In the genomic region with DNA sequence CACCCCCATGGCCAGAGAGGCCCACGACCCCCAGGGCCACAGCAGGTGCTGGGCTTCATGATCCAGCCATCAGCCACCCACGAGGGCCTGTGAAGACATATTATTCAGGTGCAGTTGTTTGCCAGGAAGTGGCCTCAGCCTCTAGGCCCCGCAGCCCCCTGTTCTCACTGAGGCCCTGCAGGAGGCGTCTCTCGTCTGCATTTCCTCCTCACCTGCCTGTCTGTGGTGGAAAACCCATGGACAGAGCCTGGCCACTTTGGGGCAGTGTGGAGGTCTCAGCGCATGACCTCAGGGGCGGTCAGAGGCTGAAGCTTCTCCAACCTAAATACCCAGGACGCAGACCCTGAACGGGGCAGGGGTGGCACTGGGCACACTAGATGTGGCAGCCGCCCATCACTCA, we compare ENCODE assay signal across 1 cellular context.
TF ChIP-seq lines count a peak whose summit lies in the region.

No MANE protein-coding gene starts in this region.

TF ChIP-seq in HepG2, 621 proteins besides CTCF, POLR2A, EP300 and RAD21 (continues in another document):
- TF ChIP-seq ZKSCAN1 (IDR thresholded peaks at IDR 0.05; ENCODE audit: low read length), result no peak
- TF ChIP-seq SALL1 (CRISPR knock-in tag; IDR thresholded peaks at IDR 0.05), result peak; percentile 34; the same call in 1 of the 2 replicates
- peak; percentile 39 for TF ChIP-seq SMC3 (IDR thresholded peaks at IDR 0.05; ENCODE audit: low read length)
- TF ChIP-seq CENPT (CRISPR knock-in tag; IDR thresholded peaks at IDR 0.05; ENCODE audit: low read depth), result no peak
- TF ChIP-seq, protein P1, sequence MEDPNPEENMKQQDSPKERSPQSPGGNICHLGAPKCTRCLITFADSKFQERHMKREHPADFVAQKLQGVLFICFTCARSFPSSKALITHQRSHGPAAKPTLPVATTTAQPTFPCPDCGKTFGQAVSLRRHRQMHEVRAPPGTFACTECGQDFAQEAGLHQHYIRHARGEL (CRISPR knock-in tag; IDR thresholded peaks at IDR 0.05), result no peak
- TF ChIP-seq, protein P2, sequence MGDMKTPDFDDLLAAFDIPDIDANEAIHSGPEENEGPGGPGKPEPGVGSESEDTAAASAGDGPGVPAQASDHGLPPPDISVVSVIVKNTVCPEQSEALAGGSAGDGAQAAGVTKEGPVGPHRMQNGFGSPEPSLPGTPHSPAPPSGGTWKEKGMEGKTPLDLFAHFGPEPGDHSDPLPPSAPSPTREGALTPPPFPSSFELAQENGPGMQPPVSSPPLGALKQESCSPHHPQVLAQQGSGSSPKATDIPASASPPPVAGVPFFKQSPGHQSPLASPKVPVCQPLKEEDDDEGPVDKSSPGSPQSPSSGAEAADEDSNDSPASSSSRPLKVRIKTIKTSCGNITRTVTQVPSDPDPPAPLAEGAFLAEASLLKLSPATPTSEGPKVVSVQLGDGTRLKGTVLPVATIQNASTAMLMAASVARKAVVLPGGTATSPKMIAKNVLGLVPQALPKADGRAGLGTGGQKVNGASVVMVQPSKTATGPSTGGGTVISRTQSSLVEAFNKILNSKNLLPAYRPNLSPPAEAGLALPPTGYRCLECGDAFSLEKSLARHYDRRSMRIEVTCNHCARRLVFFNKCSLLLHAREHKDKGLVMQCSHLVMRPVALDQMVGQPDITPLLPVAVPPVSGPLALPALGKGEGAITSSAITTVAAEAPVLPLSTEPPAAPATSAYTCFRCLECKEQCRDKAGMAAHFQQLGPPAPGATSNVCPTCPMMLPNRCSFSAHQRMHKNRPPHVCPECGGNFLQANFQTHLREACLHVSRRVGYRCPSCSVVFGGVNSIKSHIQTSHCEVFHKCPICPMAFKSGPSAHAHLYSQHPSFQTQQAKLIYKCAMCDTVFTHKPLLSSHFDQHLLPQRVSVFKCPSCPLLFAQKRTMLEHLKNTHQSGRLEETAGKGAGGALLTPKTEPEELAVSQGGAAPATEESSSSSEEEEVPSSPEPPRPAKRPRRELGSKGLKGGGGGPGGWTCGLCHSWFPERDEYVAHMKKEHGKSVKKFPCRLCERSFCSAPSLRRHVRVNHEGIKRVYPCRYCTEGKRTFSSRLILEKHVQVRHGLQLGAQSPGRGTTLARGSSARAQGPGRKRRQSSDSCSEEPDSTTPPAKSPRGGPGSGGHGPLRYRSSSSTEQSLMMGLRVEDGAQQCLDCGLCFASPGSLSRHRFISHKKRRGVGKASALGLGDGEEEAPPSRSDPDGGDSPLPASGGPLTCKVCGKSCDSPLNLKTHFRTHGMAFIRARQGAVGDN (CRISPR knock-in tag; IDR thresholded peaks at IDR 0.05), result peak; percentile 54
- TF ChIP-seq HDAC2 (CRISPR knock-in tag; IDR thresholded peaks at IDR 0.05), result no peak
- TF ChIP-seq MYC (CRISPR knock-in tag; IDR thresholded peaks at IDR 0.05; ENCODE audit: borderline replicate concordance), result peak; percentile 25; the same call in 1 of the 2 replicates
- TF ChIP-seq ZNF331 (CRISPR knock-in tag; IDR thresholded peaks at IDR 0.05), result 0 out of 2 replicates have a peak, but pooled peaks have one; percentile 37
- TF ChIP-seq ETV5 (CRISPR knock-in tag; IDR thresholded peaks at IDR 0.05; ENCODE audit: borderline replicate concordance), result peak; percentile 50; the same call in 1 of the 2 replicates
- TF ChIP-seq, protein P3, sequence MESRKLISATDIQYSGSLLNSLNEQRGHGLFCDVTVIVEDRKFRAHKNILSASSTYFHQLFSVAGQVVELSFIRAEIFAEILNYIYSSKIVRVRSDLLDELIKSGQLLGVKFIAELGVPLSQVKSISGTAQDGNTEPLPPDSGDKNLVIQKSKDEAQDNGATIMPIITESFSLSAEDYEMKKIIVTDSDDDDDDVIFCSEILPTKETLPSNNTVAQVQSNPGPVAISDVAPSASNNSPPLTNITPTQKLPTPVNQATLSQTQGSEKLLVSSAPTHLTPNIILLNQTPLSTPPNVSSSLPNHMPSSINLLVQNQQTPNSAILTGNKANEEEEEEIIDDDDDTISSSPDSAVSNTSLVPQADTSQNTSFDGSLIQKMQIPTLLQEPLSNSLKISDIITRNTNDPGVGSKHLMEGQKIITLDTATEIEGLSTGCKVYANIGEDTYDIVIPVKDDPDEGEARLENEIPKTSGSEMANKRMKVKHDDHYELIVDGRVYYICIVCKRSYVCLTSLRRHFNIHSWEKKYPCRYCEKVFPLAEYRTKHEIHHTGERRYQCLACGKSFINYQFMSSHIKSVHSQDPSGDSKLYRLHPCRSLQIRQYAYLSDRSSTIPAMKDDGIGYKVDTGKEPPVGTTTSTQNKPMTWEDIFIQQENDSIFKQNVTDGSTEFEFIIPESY (CRISPR knock-in tag; IDR thresholded peaks at IDR 0.05), result peak; percentile 60; the same call in 1 of the 2 replicates
- TF ChIP-seq LCORL (IDR thresholded peaks at IDR 0.05), result no peak
- peak; percentile 56; the same call in 1 of the 2 replicates for TF ChIP-seq LCORL (CRISPR knock-in tag; IDR thresholded peaks at IDR 0.05)
- TF ChIP-seq ZNF354B (CRISPR knock-in tag; IDR thresholded peaks at IDR 0.05), result no peak
- TF ChIP-seq SAP130 (CRISPR knock-in tag; IDR thresholded peaks at IDR 0.05; ENCODE audit: low read depth), result 0 out of 2 replicates have a peak, but pooled peaks have one; percentile 24
- TF ChIP-seq, protein P4, sequence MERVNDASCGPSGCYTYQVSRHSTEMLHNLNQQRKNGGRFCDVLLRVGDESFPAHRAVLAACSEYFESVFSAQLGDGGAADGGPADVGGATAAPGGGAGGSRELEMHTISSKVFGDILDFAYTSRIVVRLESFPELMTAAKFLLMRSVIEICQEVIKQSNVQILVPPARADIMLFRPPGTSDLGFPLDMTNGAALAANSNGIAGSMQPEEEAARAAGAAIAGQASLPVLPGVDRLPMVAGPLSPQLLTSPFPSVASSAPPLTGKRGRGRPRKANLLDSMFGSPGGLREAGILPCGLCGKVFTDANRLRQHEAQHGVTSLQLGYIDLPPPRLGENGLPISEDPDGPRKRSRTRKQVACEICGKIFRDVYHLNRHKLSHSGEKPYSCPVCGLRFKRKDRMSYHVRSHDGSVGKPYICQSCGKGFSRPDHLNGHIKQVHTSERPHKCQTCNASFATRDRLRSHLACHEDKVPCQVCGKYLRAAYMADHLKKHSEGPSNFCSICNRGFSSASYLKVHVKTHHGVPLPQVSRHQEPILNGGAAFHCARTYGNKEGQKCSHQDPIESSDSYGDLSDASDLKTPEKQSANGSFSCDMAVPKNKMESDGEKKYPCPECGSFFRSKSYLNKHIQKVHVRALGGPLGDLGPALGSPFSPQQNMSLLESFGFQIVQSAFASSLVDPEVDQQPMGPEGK (CRISPR knock-in tag; IDR thresholded peaks at IDR 0.05), result 0 out of 2 replicates have a peak, but pooled peaks have one; percentile 30
- TF ChIP-seq, protein P5, sequence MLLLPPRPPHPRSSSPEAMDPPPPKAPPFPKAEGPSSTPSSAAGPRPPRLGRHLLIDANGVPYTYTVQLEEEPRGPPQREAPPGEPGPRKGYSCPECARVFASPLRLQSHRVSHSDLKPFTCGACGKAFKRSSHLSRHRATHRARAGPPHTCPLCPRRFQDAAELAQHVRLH (CRISPR knock-in tag; IDR thresholded peaks at IDR 0.05; ENCODE audit: borderline replicate concordance, low read depth), result peak; percentile 23; the same call in 1 of the 2 replicates
- TF ChIP-seq ELF3 (CRISPR knock-in tag; IDR thresholded peaks at IDR 0.05), result peak; percentile 69
- TF ChIP-seq NR2F6 (IDR thresholded peaks at IDR 0.05), result no peak
- TF ChIP-seq NR2F6 (CRISPR knock-in tag; IDR thresholded peaks at IDR 0.05), result peak; percentile 51
- peak; percentile 34; the same call in 1 of the 2 replicates for TF ChIP-seq ZFY (CRISPR knock-in tag; IDR thresholded peaks at IDR 0.05)
- no peak for TF ChIP-seq KAT7 (CRISPR knock-in tag; IDR thresholded peaks at IDR 0.05; ENCODE audit: borderline replicate concordance)
- TF ChIP-seq, protein P6, sequence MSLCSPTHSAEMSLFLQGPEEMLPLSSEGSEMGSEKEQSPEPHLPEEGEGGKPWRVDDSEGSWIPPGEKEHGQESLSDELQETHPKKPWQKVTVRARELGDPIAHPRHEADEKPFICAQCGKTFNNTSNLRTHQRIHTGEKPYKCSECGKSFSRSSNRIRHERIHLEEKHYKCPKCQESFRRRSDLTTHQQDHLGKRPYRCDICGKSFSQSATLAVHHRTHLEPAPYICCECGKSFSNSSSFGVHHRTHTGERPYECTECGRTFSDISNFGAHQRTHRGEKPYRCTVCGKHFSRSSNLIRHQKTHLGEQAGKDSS (CRISPR knock-in tag; IDR thresholded peaks at IDR 0.05; ENCODE audit: borderline replicate concordance, low read depth), result 0 out of 2 replicates have a peak, but pooled peaks have one; percentile 25
- TF ChIP-seq, protein P7, sequence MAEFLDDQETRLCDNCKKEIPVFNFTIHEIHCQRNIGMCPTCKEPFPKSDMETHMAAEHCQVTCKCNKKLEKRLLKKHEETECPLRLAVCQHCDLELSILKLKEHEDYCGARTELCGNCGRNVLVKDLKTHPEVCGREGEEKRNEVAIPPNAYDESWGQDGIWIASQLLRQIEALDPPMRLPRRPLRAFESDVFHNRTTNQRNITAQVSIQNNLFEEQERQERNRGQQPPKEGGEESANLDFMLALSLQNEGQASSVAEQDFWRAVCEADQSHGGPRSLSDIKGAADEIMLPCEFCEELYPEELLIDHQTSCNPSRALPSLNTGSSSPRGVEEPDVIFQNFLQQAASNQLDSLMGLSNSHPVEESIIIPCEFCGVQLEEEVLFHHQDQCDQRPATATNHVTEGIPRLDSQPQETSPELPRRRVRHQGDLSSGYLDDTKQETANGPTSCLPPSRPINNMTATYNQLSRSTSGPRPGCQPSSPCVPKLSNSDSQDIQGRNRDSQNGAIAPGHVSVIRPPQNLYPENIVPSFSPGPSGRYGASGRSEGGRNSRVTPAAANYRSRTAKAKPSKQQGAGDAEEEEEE (CRISPR knock-in tag; IDR thresholded peaks at IDR 0.05; ENCODE audit: borderline replicate concordance), result no peak
- 0 out of 2 replicates have a peak, but pooled peaks have one; percentile 25 for TF ChIP-seq REPIN1 (CRISPR knock-in tag; IDR thresholded peaks at IDR 0.05; ENCODE audit: borderline replicate concordance, low read depth)
- TF ChIP-seq, protein P8, sequence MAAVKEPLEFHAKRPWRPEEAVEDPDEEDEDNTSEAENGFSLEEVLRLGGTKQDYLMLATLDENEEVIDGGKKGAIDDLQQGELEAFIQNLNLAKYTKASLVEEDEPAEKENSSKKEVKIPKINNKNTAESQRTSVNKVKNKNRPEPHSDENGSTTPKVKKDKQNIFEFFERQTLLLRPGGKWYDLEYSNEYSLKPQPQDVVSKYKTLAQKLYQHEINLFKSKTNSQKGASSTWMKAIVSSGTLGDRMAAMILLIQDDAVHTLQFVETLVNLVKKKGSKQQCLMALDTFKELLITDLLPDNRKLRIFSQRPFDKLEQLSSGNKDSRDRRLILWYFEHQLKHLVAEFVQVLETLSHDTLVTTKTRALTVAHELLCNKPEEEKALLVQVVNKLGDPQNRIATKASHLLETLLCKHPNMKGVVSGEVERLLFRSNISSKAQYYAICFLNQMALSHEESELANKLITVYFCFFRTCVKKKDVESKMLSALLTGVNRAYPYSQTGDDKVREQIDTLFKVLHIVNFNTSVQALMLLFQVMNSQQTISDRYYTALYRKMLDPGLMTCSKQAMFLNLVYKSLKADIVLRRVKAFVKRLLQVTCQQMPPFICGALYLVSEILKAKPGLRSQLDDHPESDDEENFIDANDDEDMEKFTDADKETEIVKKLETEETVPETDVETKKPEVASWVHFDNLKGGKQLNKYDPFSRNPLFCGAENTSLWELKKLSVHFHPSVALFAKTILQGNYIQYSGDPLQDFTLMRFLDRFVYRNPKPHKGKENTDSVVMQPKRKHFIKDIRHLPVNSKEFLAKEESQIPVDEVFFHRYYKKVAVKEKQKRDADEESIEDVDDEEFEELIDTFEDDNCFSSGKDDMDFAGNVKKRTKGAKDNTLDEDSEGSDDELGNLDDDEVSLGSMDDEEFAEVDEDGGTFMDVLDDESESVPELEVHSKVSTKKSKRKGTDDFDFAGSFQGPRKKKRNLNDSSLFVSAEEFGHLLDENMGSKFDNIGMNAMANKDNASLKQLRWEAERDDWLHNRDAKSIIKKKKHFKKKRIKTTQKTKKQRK (IDR thresholded peaks at IDR 0.05; ENCODE audit: low read length), result no peak
- TF ChIP-seq GABPB1 (CRISPR knock-in tag; IDR thresholded peaks at IDR 0.05), result peak; percentile 18; the same call in 1 of the 2 replicates
- TF ChIP-seq ZFX (CRISPR knock-in tag; IDR thresholded peaks at IDR 0.05; ENCODE audit: low read depth), result peak; percentile 63
- TF ChIP-seq, protein P9, sequence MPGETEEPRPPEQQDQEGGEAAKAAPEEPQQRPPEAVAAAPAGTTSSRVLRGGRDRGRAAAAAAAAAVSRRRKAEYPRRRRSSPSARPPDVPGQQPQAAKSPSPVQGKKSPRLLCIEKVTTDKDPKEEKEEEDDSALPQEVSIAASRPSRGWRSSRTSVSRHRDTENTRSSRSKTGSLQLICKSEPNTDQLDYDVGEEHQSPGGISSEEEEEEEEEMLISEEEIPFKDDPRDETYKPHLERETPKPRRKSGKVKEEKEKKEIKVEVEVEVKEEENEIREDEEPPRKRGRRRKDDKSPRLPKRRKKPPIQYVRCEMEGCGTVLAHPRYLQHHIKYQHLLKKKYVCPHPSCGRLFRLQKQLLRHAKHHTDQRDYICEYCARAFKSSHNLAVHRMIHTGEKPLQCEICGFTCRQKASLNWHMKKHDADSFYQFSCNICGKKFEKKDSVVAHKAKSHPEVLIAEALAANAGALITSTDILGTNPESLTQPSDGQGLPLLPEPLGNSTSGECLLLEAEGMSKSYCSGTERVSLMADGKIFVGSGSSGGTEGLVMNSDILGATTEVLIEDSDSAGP (CRISPR knock-in tag; IDR thresholded peaks at IDR 0.05; ENCODE audit: borderline replicate concordance), result peak; percentile 62; the same call in 1 of the 2 replicates
- TF ChIP-seq CCDC6 (CRISPR knock-in tag; IDR thresholded peaks at IDR 0.05), result no peak
- TF ChIP-seq HOXA3 (CRISPR knock-in tag; IDR thresholded peaks at IDR 0.05), result 0 out of 2 replicates have a peak, but pooled peaks have one; percentile 44
- TF ChIP-seq ZNF501 (CRISPR knock-in tag; IDR thresholded peaks at IDR 0.05), result 0 out of 2 replicates have a peak, but pooled peaks have one; percentile 37
- peak; percentile 54; the same call in 1 of the 2 replicates for TF ChIP-seq FOXC1 (CRISPR knock-in tag; IDR thresholded peaks at IDR 0.05; ENCODE audit: borderline replicate concordance)
- TF ChIP-seq, protein P10, sequence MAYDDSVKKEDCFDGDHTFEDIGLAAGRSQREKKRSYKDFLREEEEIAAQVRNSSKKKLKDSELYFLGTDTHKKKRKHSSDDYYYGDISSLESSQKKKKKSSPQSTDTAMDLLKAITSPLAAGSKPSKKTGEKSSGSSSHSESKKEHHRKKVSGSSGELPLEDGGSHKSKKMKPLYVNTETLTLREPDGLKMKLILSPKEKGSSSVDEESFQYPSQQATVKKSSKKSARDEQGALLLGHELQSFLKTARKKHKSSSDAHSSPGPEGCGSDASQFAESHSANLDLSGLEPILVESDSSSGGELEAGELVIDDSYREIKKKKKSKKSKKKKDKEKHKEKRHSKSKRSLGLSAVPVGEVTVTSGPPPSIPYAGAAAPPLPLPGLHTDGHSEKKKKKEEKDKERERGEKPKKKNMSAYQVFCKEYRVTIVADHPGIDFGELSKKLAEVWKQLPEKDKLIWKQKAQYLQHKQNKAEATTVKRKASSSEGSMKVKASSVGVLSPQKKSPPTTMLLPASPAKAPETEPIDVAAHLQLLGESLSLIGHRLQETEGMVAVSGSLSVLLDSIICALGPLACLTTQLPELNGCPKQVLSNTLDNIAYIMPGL (CRISPR knock-in tag; IDR thresholded peaks at IDR 0.05; ENCODE audit: borderline replicate concordance in 1 of 2, low read depth in 1 of 2), result peak; percentile 41 to 67; a peak in 3 of 4 replicates
